10 cellular contexts compared by ENCODE assay signal in genomic region chr9:20570756-20571155, GRCh38. TPM values are rescaled to one million over a fixed set of nuclear protein-coding genes. Genes with fewer than 3 reads are reported as not detected.
DNase-seq lines count a peak whose midpoint lies in the region; ATAC-seq, FAIRE-seq and TF ChIP-seq lines count a peak whose summit lies in the region.
"Had no signal": no experiment of that assay in that cellular context is flagged by ENCODE, and none has a peak within 500 bp of the region (broad histone marks: within the 10 kb centered on the region; RNA-seq: fewer than 3 reads in every experiment).

No MANE protein-coding gene starts in this region.

- POLR2A ChIA-PET in GM12878 (lab: Charles Lee), result interaction anchor here (0.8 to 1.2 kb wide), 3 partner anchors 9 to 19 kb away, joined by 3 to 4 read pairs (median 3); no protein-coding TSS in a partner anchor

- no peaks in the 10 kb centered on the region for H3K27me3 Mint-ChIP-seq in activated CD4-positive, alpha-beta T cell treated with anti-CD3 and anti-CD28 coated beads, Interleukin-2, amount 10 ng/mL, durations not matched to agents 24 days and 14 days
- H3K27me3 Mint-ChIP-seq: T-cell had no signal

- no peak for TF ChIP-seq POLR2A in GM12878 (IDR thresholded peaks at IDR 0.05; ENCODE audit: low read depth, low read length)

- H2AFZ ChIP-seq in GM12878 (ENCODE audit: control insufficient read depth, low read depth, low read length), result no peak overlapping the region

- ATAC-seq in HG03108 (IDR thresholded peaks at IDR 0.05; ENCODE audit: unreplicated experiment) (peak; percentile 69), GM12878 (peak; percentile 82), GM19397 (IDR thresholded peaks at IDR 0.05; ENCODE audit: unreplicated experiment) (no peak)

- TF ChIP-seq CTCF in GM12878 (IDR thresholded peaks at IDR 0.05 in 2 of 3, conservative IDR thresholded peaks at IDR 0.05 in 1 of 3; ENCODE audit: control insufficient read depth in 2 of 3, extremely low read depth in 1 of 3, insufficient read depth in 1 of 3, low read depth in 3 of 3, low read length in 3 of 3), result no peak

- H3K4me3 ChIP-seq in GM12878 (no peak overlapping the region), small intestine (ENCODE audit: low read depth in 1 of 2, low read length in 2 of 2) (no peak overlapping the region)

- no peaks in the 10 kb centered on the region for H4K20me1 ChIP-seq in GM12878 (ENCODE audit: control insufficient read depth, insufficient read depth)

- H3K79me2 ChIP-seq in GM12878 (ENCODE audit: control insufficient read depth, insufficient read depth, low read length), result peaks cover 59% of the 10 kb centered on the region

- 0% methylated on average over 1 of the region's 1 CpG for WGBS in GM12878 (ENCODE audit: insufficient coverage, insufficient replicate concordance, low lambda C conversion rate, missing lambda C conversion rate)
- 28 to 51% (median 41%) methylated on average over 1 of the region's 1 CpG for WGBS in small intestine, 3 donors

- no peak for TF ChIP-seq EP300 in GM12878 (IDR thresholded peaks at IDR 0.05; ENCODE audit: borderline replicate concordance in 1 of 2, control insufficient read depth in 1 of 2, low read depth in 2 of 2, low read length in 2 of 2)

- H3K9me3 Mint-ChIP-seq in activated CD4-positive, alpha-beta T cell treated with anti-CD3 and anti-CD28 coated beads, Interleukin-2, amount 10 ng/mL, durations not matched to agents 24 days and 14 days, result peaks cover 4% of the 10 kb centered on the region

- H3K27ac ChIP-seq in GM12878 (ENCODE audit: control insufficient read depth, insufficient read depth) (peak overlapping the region; percentile 15), small intestine (ENCODE audit: low read depth in 1 of 2, low read length in 1 of 2) (no peak overlapping the region)

- no peak overlapping the region for H3K4me3 Mint-ChIP-seq in activated CD4-positive, alpha-beta T cell treated with anti-CD3 and anti-CD28 coated beads, Interleukin-2, amount 10 ng/mL, durations not matched to agents 24 days and 14 days

- no peaks in the 10 kb centered on the region; the same call in 2 of the 3 replicates for H3K9me3 ChIP-seq in GM12878 (replicated peaks; ENCODE audit: control insufficient read depth, insufficient read depth, low read length)
- H3K9me3 ChIP-seq in small intestine (ENCODE audit: control insufficient read depth, low read depth), result no peaks in the 10 kb centered on the region

- intact Hi-C loops in activated CD4-positive, alpha-beta T cell treated with anti-CD3 and anti-CD28 coated beads, Interleukin-2, amount 10 ng/mL, durations not matched to agents 24 days and 14 days (cut with micrococcal nuclease), result loop anchor here (1.0 kb wide), 1 partner anchor 8 kb away; no protein-coding TSS in a partner anchor
- intact Hi-C loops in GM12878 (cut with micrococcal nuclease; ENCODE audit: unreplicated experiment), result no loop called here

- no TSS peak for BruUV-seq in GM12878 (replicated peaks; lab: Mats Ljungman, UMichigan)

- H3K4me1 ChIP-seq in GM12878 (ENCODE audit: control insufficient read depth, insufficient read depth, low read length) (peaks cover 16% of the 10 kb centered on the region), small intestine (ENCODE audit: control insufficient read depth in 2 of 2, insufficient read depth in 1 of 2, low read depth in 1 of 2, low read length in 1 of 2) (peaks cover 0 to 7% of the 10 kb centered on the region in 2 donors)

- peak overlapping the region; percentile 47 for H3K4me2 ChIP-seq in GM12878 (ENCODE audit: control insufficient read depth, insufficient read depth)

- H3K36me3 ChIP-seq in GM12878 (ENCODE audit: control insufficient read depth in 2 of 2, insufficient read depth in 2 of 2, low read length in 1 of 2) (no peaks in the 10 kb centered on the region), small intestine (ENCODE audit: control insufficient read depth in 2 of 2, insufficient read depth in 2 of 2, low read length in 2 of 2) (no peaks in the 10 kb centered on the region)

- RAD21 ChIA-PET in GM12878 (lab: Charles Lee; ENCODE audit: unreplicated experiment), result interaction anchor here (0.6 to 1.9 kb wide), 3 partner anchors 19 to 69 kb away, joined by 3 to 7 read pairs (median 4); no protein-coding TSS in a partner anchor

- H3K27me3 ChIP-seq in GM12878 (replicated peaks in 1 of 2; ENCODE audit: control insufficient read depth in 2 of 2, insufficient read depth in 2 of 2, low read length in 1 of 2) (no peaks in the 10 kb centered on the region), small intestine (ENCODE audit: control insufficient read depth in 2 of 2, insufficient read depth in 2 of 2, low read length in 2 of 2) (no peaks in the 10 kb centered on the region)

- no peak for DNase-seq in activated CD4-positive, alpha-beta T cell treated with anti-CD3 and anti-CD28 coated beads, Interleukin-2, amount 10 ng/mL, durations not matched to agents 24 days and 14 days
- DNase-seq in activated CD4-positive, alpha-beta T cell treated with anti-CD3 and anti-CD28 coated beads for 48 hours, result no peak
- DNase-seq in GM12878 (ENCODE audit: low read depth, low spot score) (no peak), small intestine (peak; percentile 32), inferior parietal cortex (ENCODE audit: extremely low spot score) (no peak), NK-92 (lab: John Stamatoyannopoulos, UW; ENCODE audit: unreplicated experiment) (no peak)
- DNase-seq: anterior cingulate cortex, T-cell had no signal

- SMC1A ChIA-PET in GM12878 (lab: Charles Lee; ENCODE audit: uncharacterized antibody, unreplicated experiment), result interaction anchor here (0.7 to 2.4 kb wide), 6 partner anchors 10 to 94 kb away, joined by 3 to 15 read pairs (median 4); no protein-coding TSS in a partner anchor

- FAIRE-seq in GM12878 (lab: Jason Lieb, UNC), result no peak
- peak; percentile 10 for FAIRE-seq in small intestine (lab: Jason Lieb, UNC)

- H3K36me3 Mint-ChIP-seq in activated CD4-positive, alpha-beta T cell treated with anti-CD3 and anti-CD28 coated beads, Interleukin-2, amount 10 ng/mL, durations not matched to agents 24 days and 14 days (ENCODE audit: low read depth), result peaks cover 27% of the 10 kb centered on the region

- peak overlapping the region; percentile 72 for H3K27ac Mint-ChIP-seq in activated CD4-positive, alpha-beta T cell treated with anti-CD3 and anti-CD28 coated beads, Interleukin-2, amount 10 ng/mL, durations not matched to agents 24 days and 14 days
- H3K27ac Mint-ChIP-seq: T-cell had no signal

- no peak for TF ChIP-seq RAD21 in GM12878 (IDR thresholded peaks at IDR 0.05; ENCODE audit: insufficient read depth, low read depth, low read length)

- in situ Hi-C loops in GM12878 (cut with MboI), result no loop called here

- no peak overlapping the region for H3K9ac ChIP-seq in GM12878 (ENCODE audit: control insufficient read depth, insufficient read depth, low read length)

- peaks cover 57% of the 10 kb centered on the region for H3K4me1 Mint-ChIP-seq in activated CD4-positive, alpha-beta T cell treated with anti-CD3 and anti-CD28 coated beads, Interleukin-2, amount 10 ng/mL, durations not matched to agents 24 days and 14 days

- CTCF ChIA-PET in GM12878 (lab: Yijun Ruan, JAX), result interaction anchor here (0.6 kb wide), 2 partner anchors 17 to 75 kb away, joined by 3 read pairs; no protein-coding TSS in a partner anchor

TF ChIP-seq in GM12878, 131 proteins besides CTCF, POLR2A, EP300 and RAD21 (continues in another document):
- TF ChIP-seq NRF1 (conservative IDR thresholded peaks at IDR 0.05; ENCODE audit: low read depth, low read length), result no peak
- no peak for TF ChIP-seq WRNIP1 (IDR thresholded peaks at IDR 0.05; ENCODE audit: borderline replicate concordance, low read depth, low read length)
- no peak for TF ChIP-seq TCF3 (IDR thresholded peaks at IDR 0.05; ENCODE audit: borderline replicate concordance, insufficient read depth, low read depth, low read length)
- TF ChIP-seq MEF2A (IDR thresholded peaks at IDR 0.05; ENCODE audit: insufficient read depth, low read depth, low read length), result 0 out of 2 replicates have a peak, but pooled peaks have one; percentile 18

RNA-seq across cellular contexts. Expression of gene MLLT3, which starts 51.5 kb away (rescaled TPM):
- 26.5 and 27.8 TPM in 2 replicates for total RNA-seq in activated CD4-positive, alpha-beta T cell treated with anti-CD3 and anti-CD28 coated beads, Interleukin-2, amount 10 ng/mL, durations not matched to agents 24 days and 14 days
- 73.4 and 76.3 TPM in 2 replicates for total RNA-seq in GM12878 (2013; cell fraction: nucleolus; rRNA removed)
- total RNA-seq in GM12878 (2014; rRNA removed), result 29.4 and 38.2 TPM in 2 replicates
- total RNA-seq in GM12878 (2014; rRNA removed; fragmentation: Illumina TruSeq; extraction: Trizol), result 46.7 and 47.4 TPM in 2 replicates
- 38.4 and 40.7 TPM in 2 replicates for total RNA-seq in GM12878 (2021)
- 36.8 TPM for polyA plus RNA-seq in GM12878 (2011; ENCODE audit: low read depth)
- polyA plus RNA-seq in GM12878 (2011; rRNA removed), result 72.3 and 124 TPM in 2 replicates
- 29.1 and 32.0 TPM in 2 replicates for polyA plus RNA-seq in GM12878 (2011; cell fraction: cytosol; rRNA removed)
- polyA plus RNA-seq in GM12878 (2011; cell fraction: nucleus; rRNA removed), result 19.6 and 29.5 TPM in 2 replicates
- polyA plus RNA-seq in GM12878 (2012), result 34.3 and 48.6 TPM in 2 replicates
- 36.7 and 57.0 TPM in 2 replicates for polyA plus RNA-seq in GM12878 (2014; fragmentation: Illumina TruSeq; extraction: Trizol)
- polyA plus RNA-seq in GM12878 (2014; fragmentation: Nextera tagmentation; extraction: Ambion mirVana), result 10 to 100 TPM; 32.9 to 37.9 TPM
- polyA plus RNA-seq in GM12878 (2014; rRNA removed), result 26.4 and 34.5 TPM in 2 replicates
- polyA plus RNA-seq in GM12878 (2016; fragmentation: Nextera tagmentation; extraction: Ambion mirVana), result 10 to 100 TPM; 17.7 to 20.3 TPM
- polyA minus RNA-seq in GM12878 (2011; rRNA and poly(A)+ RNA removed), result 53.1 and 108 TPM in 2 replicates
- 22.1 and 24.3 TPM in 2 replicates for polyA minus RNA-seq in GM12878 (2011; cell fraction: cytosol; rRNA and poly(A)+ RNA removed)
- 33.1 and 36.6 TPM in 2 replicates for polyA minus RNA-seq in GM12878 (2011; cell fraction: nucleus; rRNA and poly(A)+ RNA removed)
- 10 to 100 TPM in 2 of 3 donors, 1 to 10 TPM in 1; 8.9 to 14.9 (median 13.2) TPM for polyA plus RNA-seq in small intestine
